In the genomic region with DNA sequence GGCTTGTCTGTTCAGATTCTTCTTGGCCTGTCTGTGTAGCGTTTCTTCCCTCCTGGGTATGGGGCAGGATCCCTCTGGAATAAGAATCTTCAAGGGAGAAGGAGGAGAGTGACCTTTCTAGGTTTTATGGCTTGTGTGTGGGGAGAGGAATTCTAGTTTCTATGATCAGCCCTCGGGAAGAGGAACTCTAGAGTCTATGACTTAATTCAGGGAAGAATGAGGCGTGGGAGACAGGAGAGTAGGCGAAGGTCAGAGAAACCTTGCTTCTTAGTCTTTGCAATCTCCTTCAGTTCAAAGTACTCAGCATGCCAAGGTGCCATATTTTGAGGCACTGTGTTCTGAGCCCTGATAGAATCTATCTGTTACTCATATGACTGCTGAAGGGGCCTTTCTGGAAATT, we compare ENCODE assay signal across 1 cellular context.
TF ChIP-seq lines count a peak whose summit lies in the region.

No MANE protein-coding gene starts in this region.

TF ChIP-seq in A549, 52 proteins besides CTCF, POLR2A, EP300 and RAD21 (continued from another document):
- TF ChIP-seq FOSB (CRISPR knock-in tag; IDR thresholded peaks at IDR 0.05) = no peak
- TF ChIP-seq ZFP36 (IDR thresholded peaks at IDR 0.05; ENCODE audit: borderline replicate concordance, partially characterized antibody) = no peak
